Comparison of ENCODE assay signal across 13 cellular contexts in the genomic region with DNA sequence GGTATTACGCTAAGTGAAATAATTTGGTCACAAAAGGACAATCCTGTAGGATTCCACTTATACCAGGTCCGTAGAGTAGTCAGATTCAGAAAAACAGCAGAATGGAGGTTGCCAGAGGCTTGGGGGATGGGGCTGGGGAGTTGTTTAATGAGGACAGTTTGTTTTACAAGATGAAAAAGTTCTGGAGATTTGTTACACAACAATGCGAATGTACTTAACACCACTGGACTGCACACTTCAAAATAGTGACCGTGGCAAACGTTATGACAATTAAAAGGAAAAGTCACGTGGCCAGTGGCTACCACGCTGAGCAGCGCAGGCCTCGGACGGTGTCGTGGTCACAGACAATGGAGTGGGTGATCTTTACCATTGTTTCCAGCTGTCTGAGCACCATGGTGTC.
DNase-seq lines count a peak whose midpoint lies in the region; ATAC-seq and TF ChIP-seq lines count a peak whose summit lies in the region.
"Had no signal": no experiment of that assay in that cellular context is flagged by ENCODE, and none has a peak within 500 bp of the region (broad histone marks: within the 10 kb centered on the region; RNA-seq: fewer than 3 reads in every experiment).

No MANE protein-coding gene starts in this region.

- H2BK15ac ChIP-seq in IMR-90 (ENCODE audit: low read depth, low read length), result no peak overlapping the region

- no peaks in the 10 kb centered on the region for H3K27me3 Mint-ChIP-seq in CD8-positive, alpha-beta T cell (ENCODE audit: low read depth)
- no peaks in the 10 kb centered on the region for H3K27me3 Mint-ChIP-seq in central memory CD8-positive, alpha-beta T cell
- H3K27me3 Mint-ChIP-seq in neural crest cell (ENCODE audit: low read depth), result peaks cover 2% of the 10 kb centered on the region

- no peak overlapping the region for H3K18ac ChIP-seq in IMR-90 (ENCODE audit: low read depth, low read length)

- H3K4ac ChIP-seq in IMR-90 (ENCODE audit: low read depth, low read length), result no peak overlapping the region

- H3K4me1 Mint-ChIP-seq in CD8-positive, alpha-beta T cell (ENCODE audit: low read depth), result peaks cover 73% of the 10 kb centered on the region
- H3K4me1 Mint-ChIP-seq in central memory CD8-positive, alpha-beta T cell, result peaks cover 67% of the 10 kb centered on the region
- H3K4me1 Mint-ChIP-seq in neural crest cell, result peaks cover 67% of the 10 kb centered on the region

- no peak overlapping the region for H2BK120ac ChIP-seq in IMR-90 (ENCODE audit: low read depth, low read length)

- ATAC-seq in CD8-positive, alpha-beta T cell, result no peak
- ATAC-seq in IMR-90 (ENCODE audit: low read depth) (no peak), HG02678 (IDR thresholded peaks at IDR 0.05; ENCODE audit: unreplicated experiment) (no peak), GM19035 (IDR thresholded peaks at IDR 0.05; ENCODE audit: unreplicated experiment) (no peak)
- no peak for ATAC-seq in central memory CD8-positive, alpha-beta T cell (replicated peaks; ENCODE audit: extremely low read depth, poor library complexity, severe bottlenecking)

- H3K9ac ChIP-seq in IMR-90 (ENCODE audit: low read depth, low read length), result no peak overlapping the region
- H3K9ac ChIP-seq: SK-N-SH had no signal

- no peaks in the 10 kb centered on the region for H3K9me3 ChIP-seq in CD8-positive, alpha-beta T cell (ENCODE audit: low read length)
- no peaks in the 10 kb centered on the region for H3K9me3 ChIP-seq in IMR-90 (ENCODE audit: control insufficient read depth, insufficient read depth, low read length)
- H3K9me3 ChIP-seq: SK-N-SH had no signal

- peak overlapping the region; percentile 99 for H3K27ac Mint-ChIP-seq in CD8-positive, alpha-beta T cell
- peak overlapping the region; percentile 49 for H3K27ac Mint-ChIP-seq in central memory CD8-positive, alpha-beta T cell (ENCODE audit: low read depth)
- peak overlapping the region; percentile 97 for H3K27ac Mint-ChIP-seq in neural crest cell (ENCODE audit: unreplicated experiment)

- H2BK20ac ChIP-seq in IMR-90 (ENCODE audit: low read depth, low read length), result no peak overlapping the region

- no peak overlapping the region for H2AK9ac ChIP-seq in IMR-90 (replicated peaks; ENCODE audit: low read depth, low read length, poor library complexity)

- peaks cover 100% of the 10 kb centered on the region for H4K20me1 ChIP-seq in IMR-90 (ENCODE audit: insufficient read depth, low read length)

- H4K91ac ChIP-seq in IMR-90 (ENCODE audit: insufficient read depth, low read depth, low read length), result no peak overlapping the region

- H3K79me1 ChIP-seq in IMR-90 (ENCODE audit: low read depth in 1 of 2, low read length in 2 of 2), result peaks cover 33 to 97% of the 10 kb centered on the region in 2 experiments

- H3K4me2 ChIP-seq in IMR-90 (ENCODE audit: low read depth, low read length), result no peak overlapping the region
- H3K4me2 ChIP-seq: SK-N-SH had no signal

- no peak overlapping the region for H3K23ac ChIP-seq in IMR-90 (ENCODE audit: low read depth, low read length)

- TF ChIP-seq POLR2A in IMR-90 (IDR thresholded peaks at IDR 0.05; ENCODE audit: low read depth, low read length), result no peak

- POLR2A ChIA-PET in CD8-positive, alpha-beta T cell (lab: Charles Lee), result interaction anchor here (0.9 to 2.6 kb wide), 6 partner anchors 11 to 67 kb away, joined by 3 to 8 read pairs (median 4); no protein-coding TSS in a partner anchor
- POLR2A ChIA-PET in IMR-90 (lab: Charles Lee; ENCODE audit: unreplicated experiment), result no interaction called here

- no peak for TF ChIP-seq RAD21 in IMR-90 (IDR thresholded peaks at IDR 0.05; ENCODE audit: low read length)

- intact Hi-C loops in CD8-positive, alpha-beta T cell (cut with DNase I, micrococcal nuclease), result loop anchor here in 1 of 2 experiments (5.0 kb wide), 2 partner anchors 47 to 147 kb away; no protein-coding TSS in a partner anchor
- intact Hi-C loops in IMR-90 (cut with micrococcal nuclease), result loop anchor here (5.0 kb wide), 1 partner anchor 147 kb away; no protein-coding TSS in a partner anchor

- H2BK5ac ChIP-seq in IMR-90 (ENCODE audit: low read depth, low read length, poor library complexity, severe bottlenecking), result no peak overlapping the region

- CTCF ChIA-PET in CD8-positive, alpha-beta T cell (lab: Charles Lee), result interaction anchor here (1.0 to 2.3 kb wide), 3 partner anchors 27 to 50 kb away, joined by 3 to 5 read pairs (median 3); no protein-coding TSS in a partner anchor
- CTCF ChIA-PET in IMR-90 (lab: Yijun Ruan, JAX), result no interaction called here

- H2AK5ac ChIP-seq in IMR-90 (ENCODE audit: low read depth, low read length), result 0 out of 2 replicates have a peak overlapping the region, but pooled peaks have one; percentile 11

- H4K8ac ChIP-seq in IMR-90 (ENCODE audit: low read depth in 2 of 2, low read length in 2 of 2), result no peak overlapping the region

- no peak overlapping the region for H3K27ac ChIP-seq in CD8-positive, alpha-beta T cell (ENCODE audit: low read depth, low read length)
- no peak overlapping the region for H3K27ac ChIP-seq in IMR-90 (ENCODE audit: insufficient read depth, low read length)

- in situ Hi-C loops in IMR-90 (cut with MboI; ENCODE audit: low sequenced_read_pairs), result no loop called here

- peak overlapping the region; percentile 27 for H3K4me3 Mint-ChIP-seq in CD8-positive, alpha-beta T cell
- H3K4me3 Mint-ChIP-seq in central memory CD8-positive, alpha-beta T cell, result peak overlapping the region; percentile 16
- H3K4me3 Mint-ChIP-seq in neural crest cell, result peak overlapping the region; percentile 48

- peaks cover 23% of the 10 kb centered on the region for H3K36me3 ChIP-seq in CD8-positive, alpha-beta T cell (ENCODE audit: insufficient read depth, low read length)
- H3K36me3 ChIP-seq in IMR-90 (ENCODE audit: control insufficient read depth, insufficient read depth, low read length), result peaks cover 22% of the 10 kb centered on the region

- dilution Hi-C loops in IMR-90 (cut with HindIII; ENCODE audit: low sequenced_read_pairs, unreplicated experiment), result no loop called here

- TF ChIP-seq CTCF in CD8-positive, alpha-beta T cell (IDR thresholded peaks at IDR 0.05), result no peak
- TF ChIP-seq CTCF in IMR-90 (conservative IDR thresholded peaks at IDR 0.05; ENCODE audit: low read depth, low read length) (no peak), neural crest cell (conservative IDR thresholded peaks at IDR 0.05) (no peak)

- no peaks in the 10 kb centered on the region for H3K9me3 Mint-ChIP-seq in CD8-positive, alpha-beta T cell
- no peaks in the 10 kb centered on the region for H3K9me3 Mint-ChIP-seq in central memory CD8-positive, alpha-beta T cell
- no peaks in the 10 kb centered on the region for H3K9me3 Mint-ChIP-seq in neural crest cell

- no peak overlapping the region for H2AFZ ChIP-seq in IMR-90 (replicated peaks; ENCODE audit: low read length, poor library complexity)

- no peaks in the 10 kb centered on the region for H3K27me3 ChIP-seq in CD8-positive, alpha-beta T cell (ENCODE audit: insufficient read depth, low read length)
- H3K27me3 ChIP-seq in IMR-90 (ENCODE audit: control insufficient read depth, insufficient read depth, low read length), result no peaks in the 10 kb centered on the region

- H3K36me3 Mint-ChIP-seq in CD8-positive, alpha-beta T cell, result peaks cover 52% of the 10 kb centered on the region
- H3K36me3 Mint-ChIP-seq in central memory CD8-positive, alpha-beta T cell (ENCODE audit: insufficient read depth), result peaks cover 26% of the 10 kb centered on the region
- H3K36me3 Mint-ChIP-seq in neural crest cell (ENCODE audit: low read depth), result peaks cover 3% of the 10 kb centered on the region

- no peak for DNase-seq in CD8-positive, alpha-beta T cell
- no peak for DNase-seq in IMR-90
- no peak for DNase-seq in central memory CD8-positive, alpha-beta T cell (ENCODE audit: low spot score in 2 of 2)
- DNase-seq in neural crest cell (ENCODE audit: low read depth, low spot score), result no peak
- DNase-seq in NCI-H187 treated with DMSO at 0.1 percent for 48 hours (lab: John Stamatoyannopoulos, UW), result no peak
- DNase-seq in AG20443 (ENCODE audit: low spot score), result no peak
- DNase-seq: cerebellar nuclear complex, DMS 273 treated with DMSO at 0.1 percent for 48 hours, Karpas-422, NCI-H524 had no signal

- no TSS peak for BruUV-seq in IMR-90 (replicated peaks; lab: Mats Ljungman, UMichigan)

- peaks cover 30% of the 10 kb centered on the region for H3K9me1 ChIP-seq in IMR-90 (ENCODE audit: insufficient read depth, low read length)

- no CpG with 5 or more reads among the region's 11 CpGs for WGBS in IMR-90 (ENCODE audit: extremely low coverage in 2 of 2, insufficient read length in 1 of 2), 2 experiments

- no peak overlapping the region for H3K14ac ChIP-seq in IMR-90 (replicated peaks; ENCODE audit: low read depth, low read length)

- H3K4me3 ChIP-seq in CD8-positive, alpha-beta T cell (ENCODE audit: low read depth, low read length), result no peak overlapping the region
- H3K4me3 ChIP-seq in IMR-90 (ENCODE audit: insufficient read depth, low read depth, low read length), result no peak overlapping the region

- H3K56ac ChIP-seq in IMR-90 (ENCODE audit: extremely low read depth, insufficient read depth, low read length), result no peak overlapping the region

- H3K4me1 ChIP-seq in CD8-positive, alpha-beta T cell (ENCODE audit: insufficient read depth, low read length), result peaks cover 91% of the 10 kb centered on the region
- peaks cover 55% of the 10 kb centered on the region for H3K4me1 ChIP-seq in IMR-90 (ENCODE audit: control insufficient read depth, insufficient read depth, low read length)

- H4K5ac ChIP-seq in IMR-90 (ENCODE audit: low read depth, low read length), result no peak overlapping the region

TF ChIP-seq in IMR-90, 13 proteins besides CTCF, POLR2A, EP300 and RAD21:
- TF ChIP-seq MAFK (IDR thresholded peaks at IDR 0.05; ENCODE audit: low read depth, low read length), result no peak
- 0 out of 2 replicates have a peak, but pooled peaks have one; percentile 20 for TF ChIP-seq CEBPB (IDR thresholded peaks at IDR 0.05; ENCODE audit: low read depth, low read length)
TF ChIP-seq in IMR-90: peak in this region for 1.

Comparison
In these comparisons a context has a peak if more than half of its experiments do, and no peak if none do; other contexts are left out.
1. H3K27ac Mint-ChIP-seq: peak in every context shown above with its lines; median percentile 99 in CD8-positive, alpha-beta T cell; 97 in neural crest cell; 49 in central memory CD8-positive, alpha-beta T cell.